1 cellular context compared by ENCODE assay signal in the genomic region with DNA sequence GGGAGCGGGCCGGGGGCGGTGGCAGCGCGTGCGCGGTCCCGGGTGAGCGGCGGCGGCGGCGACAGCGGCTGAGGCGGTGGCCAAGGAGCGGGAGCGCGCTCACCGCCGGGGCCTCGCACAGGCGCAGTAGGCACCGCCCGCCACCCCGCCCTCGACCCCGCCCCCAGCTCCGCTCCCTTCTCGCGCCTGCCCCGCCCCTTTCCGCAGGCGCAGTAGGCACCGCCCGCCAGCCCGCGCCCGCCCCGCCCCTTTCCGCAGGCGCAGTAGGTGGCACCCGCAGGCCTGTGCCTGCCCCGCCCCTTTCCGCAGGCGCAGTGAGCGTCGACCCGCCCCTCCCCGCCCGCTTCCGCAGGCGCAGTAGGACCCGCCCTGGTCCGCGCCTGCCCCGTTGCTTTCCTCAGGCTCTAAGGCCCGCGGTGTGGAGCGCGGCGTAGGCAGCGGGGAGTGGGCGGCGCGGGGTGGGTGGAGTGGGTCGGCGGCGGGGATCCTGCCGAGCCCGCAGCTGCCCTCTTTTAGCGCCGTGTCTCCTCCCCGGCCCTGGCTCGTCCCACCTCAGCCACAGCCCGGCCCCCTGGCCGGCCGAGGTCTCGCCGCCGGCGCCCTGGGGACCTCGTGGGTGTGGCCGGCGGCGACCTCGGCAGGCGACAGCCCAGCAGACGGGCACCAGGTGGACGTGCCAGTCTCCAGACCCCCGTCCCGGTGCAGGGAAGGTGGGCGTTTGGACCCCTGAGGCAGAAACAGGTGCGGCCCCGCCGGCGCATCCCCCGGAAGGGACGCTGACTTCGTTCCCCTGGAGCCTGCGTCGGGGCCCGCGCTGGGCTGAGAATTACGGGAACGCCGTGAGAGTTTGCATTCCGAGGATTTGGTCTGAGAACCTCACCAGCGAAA.
A peak's percentile ranks its signal among the peaks of the same experiment; 100 is the strongest.
TF ChIP-seq lines count a peak whose summit lies in the region.

A gene with protein sequence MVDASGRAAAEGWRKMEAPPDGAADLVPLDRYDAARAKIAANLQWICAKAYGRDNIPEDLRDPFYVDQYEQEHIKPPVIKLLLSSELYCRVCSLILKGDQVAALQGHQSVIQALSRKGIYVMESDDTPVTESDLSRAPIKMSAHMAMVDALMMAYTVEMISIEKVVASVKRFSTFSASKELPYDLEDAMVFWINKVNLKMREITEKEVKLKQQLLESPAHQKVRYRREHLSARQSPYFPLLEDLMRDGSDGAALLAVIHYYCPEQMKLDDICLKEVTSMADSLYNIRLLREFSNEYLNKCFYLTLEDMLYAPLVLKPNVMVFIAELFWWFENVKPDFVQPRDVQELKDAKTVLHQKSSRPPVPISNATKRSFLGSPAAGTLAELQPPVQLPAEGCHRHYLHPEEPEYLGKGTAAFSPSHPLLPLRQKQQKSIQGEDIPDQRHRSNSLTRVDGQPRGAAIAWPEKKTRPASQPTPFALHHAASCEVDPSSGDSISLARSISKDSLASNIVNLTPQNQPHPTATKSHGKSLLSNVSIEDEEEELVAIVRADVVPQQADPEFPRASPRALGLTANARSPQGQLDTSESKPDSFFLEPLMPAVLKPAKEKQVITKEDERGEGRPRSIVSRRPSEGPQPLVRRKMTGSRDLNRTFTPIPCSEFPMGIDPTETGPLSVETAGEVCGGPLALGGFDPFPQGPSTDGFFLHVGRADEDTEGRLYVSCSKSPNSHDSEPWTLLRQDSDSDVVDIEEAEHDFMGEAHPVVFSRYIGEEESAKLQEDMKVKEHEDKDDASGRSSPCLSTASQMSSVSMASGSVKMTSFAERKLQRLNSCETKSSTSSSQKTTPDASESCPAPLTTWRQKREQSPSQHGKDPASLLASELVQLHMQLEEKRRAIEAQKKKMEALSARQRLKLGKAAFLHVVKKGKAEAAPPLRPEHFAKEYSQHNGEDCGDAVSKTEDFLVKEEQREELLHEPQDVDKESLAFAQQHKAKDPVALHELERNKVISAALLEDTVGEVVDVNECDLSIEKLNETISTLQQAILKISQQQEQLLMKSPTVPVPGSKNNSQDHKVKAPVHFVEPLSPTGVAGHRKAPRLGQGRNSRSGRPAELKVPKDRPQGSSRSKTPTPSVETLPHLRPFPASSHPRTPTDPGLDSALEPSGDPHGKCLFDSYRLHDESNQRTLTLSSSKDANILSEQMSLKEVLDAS (N-terminal part only) (minus strand): TSS at position 101 of the 888 bp plus-strand sequence. CDS start 387 bp downstream, outside the sequence.

TF ChIP-seq in HepG2, 621 proteins besides CTCF, POLR2A, EP300 and RAD21 (continued from another document and continues in another):
- TF ChIP-seq, protein P1, sequence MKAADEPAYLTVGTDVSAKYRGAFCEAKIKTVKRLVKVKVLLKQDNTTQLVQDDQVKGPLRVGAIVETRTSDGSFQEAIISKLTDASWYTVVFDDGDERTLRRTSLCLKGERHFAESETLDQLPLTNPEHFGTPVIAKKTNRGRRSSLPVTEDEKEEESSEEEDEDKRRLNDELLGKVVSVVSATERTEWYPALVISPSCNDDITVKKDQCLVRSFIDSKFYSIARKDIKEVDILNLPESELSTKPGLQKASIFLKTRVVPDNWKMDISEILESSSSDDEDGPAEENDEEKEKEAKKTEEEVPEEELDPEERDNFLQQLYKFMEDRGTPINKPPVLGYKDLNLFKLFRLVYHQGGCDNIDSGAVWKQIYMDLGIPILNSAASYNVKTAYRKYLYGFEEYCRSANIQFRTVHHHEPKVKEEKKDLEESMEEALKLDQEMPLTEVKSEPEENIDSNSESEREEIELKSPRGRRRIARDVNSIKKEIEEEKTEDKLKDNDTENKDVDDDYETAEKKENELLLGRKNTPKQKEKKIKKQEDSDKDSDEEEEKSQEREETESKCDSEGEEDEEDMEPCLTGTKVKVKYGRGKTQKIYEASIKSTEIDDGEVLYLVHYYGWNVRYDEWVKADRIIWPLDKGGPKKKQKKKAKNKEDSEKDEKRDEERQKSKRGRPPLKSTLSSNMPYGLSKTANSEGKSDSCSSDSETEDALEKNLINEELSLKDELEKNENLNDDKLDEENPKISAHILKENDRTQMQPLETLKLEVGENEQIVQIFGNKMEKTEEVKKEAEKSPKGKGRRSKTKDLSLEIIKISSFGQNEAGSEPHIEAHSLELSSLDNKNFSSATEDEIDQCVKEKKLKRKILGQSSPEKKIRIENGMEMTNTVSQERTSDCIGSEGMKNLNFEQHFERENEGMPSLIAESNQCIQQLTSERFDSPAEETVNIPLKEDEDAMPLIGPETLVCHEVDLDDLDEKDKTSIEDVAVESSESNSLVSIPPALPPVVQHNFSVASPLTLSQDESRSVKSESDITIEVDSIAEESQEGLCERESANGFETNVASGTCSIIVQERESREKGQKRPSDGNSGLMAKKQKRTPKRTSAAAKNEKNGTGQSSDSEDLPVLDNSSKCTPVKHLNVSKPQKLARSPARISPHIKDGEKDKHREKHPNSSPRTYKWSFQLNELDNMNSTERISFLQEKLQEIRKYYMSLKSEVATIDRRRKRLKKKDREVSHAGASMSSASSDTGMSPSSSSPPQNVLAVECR (CRISPR knock-in tag; IDR thresholded peaks at IDR 0.05; ENCODE audit: borderline replicate concordance) = peak; percentile 87; the same call in 1 of the 2 replicates
- peak; percentile 85 for TF ChIP-seq PHF8 (CRISPR knock-in tag; IDR thresholded peaks at IDR 0.05)
- no peak for TF ChIP-seq MIER2 (CRISPR knock-in tag; IDR thresholded peaks at IDR 0.05)
- TF ChIP-seq ZNF850 (CRISPR knock-in tag; conservative IDR thresholded peaks at IDR 0.05) = no peak
- no peak for TF ChIP-seq ZNF430 (CRISPR knock-in tag; IDR thresholded peaks at IDR 0.05)
- TF ChIP-seq ZNF510 (CRISPR knock-in tag; IDR thresholded peaks at IDR 0.05; ENCODE audit: low read depth) = no peak
- TF ChIP-seq STAG1 (CRISPR knock-in tag; IDR thresholded peaks at IDR 0.05) = no peak
- TF ChIP-seq ZNF547 (CRISPR knock-in tag; IDR thresholded peaks at IDR 0.05) = peak; percentile 81
- TF ChIP-seq, protein P2, sequence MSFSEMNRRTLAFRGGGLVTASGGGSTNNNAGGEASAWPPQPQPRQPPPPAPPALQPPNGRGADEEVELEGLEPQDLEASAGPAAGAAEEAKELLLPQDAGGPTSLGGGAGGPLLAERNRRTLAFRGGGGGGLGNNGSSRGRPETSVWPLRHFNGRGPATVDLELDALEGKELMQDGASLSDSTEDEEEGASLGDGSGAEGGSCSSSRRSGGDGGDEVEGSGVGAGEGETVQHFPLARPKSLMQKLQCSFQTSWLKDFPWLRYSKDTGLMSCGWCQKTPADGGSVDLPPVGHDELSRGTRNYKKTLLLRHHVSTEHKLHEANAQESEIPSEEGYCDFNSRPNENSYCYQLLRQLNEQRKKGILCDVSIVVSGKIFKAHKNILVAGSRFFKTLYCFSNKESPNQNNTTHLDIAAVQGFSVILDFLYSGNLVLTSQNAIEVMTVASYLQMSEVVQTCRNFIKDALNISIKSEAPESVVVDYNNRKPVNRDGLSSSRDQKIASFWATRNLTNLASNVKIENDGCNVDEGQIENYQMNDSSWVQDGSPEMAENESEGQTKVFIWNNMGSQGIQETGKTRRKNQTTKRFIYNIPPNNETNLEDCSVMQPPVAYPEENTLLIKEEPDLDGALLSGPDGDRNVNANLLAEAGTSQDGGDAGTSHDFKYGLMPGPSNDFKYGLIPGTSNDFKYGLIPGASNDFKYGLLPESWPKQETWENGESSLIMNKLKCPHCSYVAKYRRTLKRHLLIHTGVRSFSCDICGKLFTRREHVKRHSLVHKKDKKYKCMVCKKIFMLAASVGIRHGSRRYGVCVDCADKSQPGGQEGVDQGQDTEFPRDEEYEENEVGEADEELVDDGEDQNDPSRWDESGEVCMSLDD (CRISPR knock-in tag; IDR thresholded peaks at IDR 0.05; ENCODE audit: borderline replicate concordance) = 0 out of 2 replicates have a peak, but pooled peaks have one; percentile 32
- TF ChIP-seq ZNF263 (CRISPR knock-in tag; IDR thresholded peaks at IDR 0.05) = no peak
- TF ChIP-seq, protein P3, sequence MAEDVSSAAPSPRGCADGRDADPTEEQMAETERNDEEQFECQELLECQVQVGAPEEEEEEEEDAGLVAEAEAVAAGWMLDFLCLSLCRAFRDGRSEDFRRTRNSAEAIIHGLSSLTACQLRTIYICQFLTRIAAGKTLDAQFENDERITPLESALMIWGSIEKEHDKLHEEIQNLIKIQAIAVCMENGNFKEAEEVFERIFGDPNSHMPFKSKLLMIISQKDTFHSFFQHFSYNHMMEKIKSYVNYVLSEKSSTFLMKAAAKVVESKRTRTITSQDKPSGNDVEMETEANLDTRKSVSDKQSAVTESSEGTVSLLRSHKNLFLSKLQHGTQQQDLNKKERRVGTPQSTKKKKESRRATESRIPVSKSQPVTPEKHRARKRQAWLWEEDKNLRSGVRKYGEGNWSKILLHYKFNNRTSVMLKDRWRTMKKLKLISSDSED (CRISPR knock-in tag; IDR thresholded peaks at IDR 0.05) = no peak
- no peak for TF ChIP-seq ERF (CRISPR knock-in tag; IDR thresholded peaks at IDR 0.05)
- TF ChIP-seq, protein P4, sequence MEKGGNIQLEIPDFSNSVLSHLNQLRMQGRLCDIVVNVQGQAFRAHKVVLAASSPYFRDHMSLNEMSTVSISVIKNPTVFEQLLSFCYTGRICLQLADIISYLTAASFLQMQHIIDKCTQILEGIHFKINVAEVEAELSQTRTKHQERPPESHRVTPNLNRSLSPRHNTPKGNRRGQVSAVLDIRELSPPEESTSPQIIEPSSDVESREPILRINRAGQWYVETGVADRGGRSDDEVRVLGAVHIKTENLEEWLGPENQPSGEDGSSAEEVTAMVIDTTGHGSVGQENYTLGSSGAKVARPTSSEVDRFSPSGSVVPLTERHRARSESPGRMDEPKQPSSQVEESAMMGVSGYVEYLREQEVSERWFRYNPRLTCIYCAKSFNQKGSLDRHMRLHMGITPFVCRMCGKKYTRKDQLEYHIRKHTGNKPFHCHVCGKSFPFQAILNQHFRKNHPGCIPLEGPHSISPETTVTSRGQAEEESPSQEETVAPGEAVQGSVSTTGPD (CRISPR knock-in tag; IDR thresholded peaks at IDR 0.05) = no peak
- 0 out of 2 replicates have a peak, but pooled peaks have one; percentile 38 for TF ChIP-seq ZNF546 (CRISPR knock-in tag; conservative IDR thresholded peaks at IDR 0.05)
- TF ChIP-seq SCMH1 (CRISPR knock-in tag; IDR thresholded peaks at IDR 0.05; ENCODE audit: borderline replicate concordance) = no peak
- TF ChIP-seq HOXA9 (CRISPR knock-in tag; IDR thresholded peaks at IDR 0.05; ENCODE audit: borderline replicate concordance) = 0 out of 2 replicates have a peak, but pooled peaks have one; percentile 34
- no peak for TF ChIP-seq PCBP1 (IDR thresholded peaks at IDR 0.05; ENCODE audit: borderline replicate concordance, low read depth, low read length)
- TF ChIP-seq BORCS8-MEF2B (CRISPR knock-in tag; IDR thresholded peaks at IDR 0.05) = no peak
- no peak for TF ChIP-seq ZNF614 (CRISPR knock-in tag; IDR thresholded peaks at IDR 0.05; ENCODE audit: borderline replicate concordance)
- 0 out of 2 replicates have a peak, but pooled peaks have one; percentile 85 for TF ChIP-seq CAMTA2 (CRISPR knock-in tag; IDR thresholded peaks at IDR 0.05; ENCODE audit: borderline replicate concordance)
- TF ChIP-seq, protein P5, sequence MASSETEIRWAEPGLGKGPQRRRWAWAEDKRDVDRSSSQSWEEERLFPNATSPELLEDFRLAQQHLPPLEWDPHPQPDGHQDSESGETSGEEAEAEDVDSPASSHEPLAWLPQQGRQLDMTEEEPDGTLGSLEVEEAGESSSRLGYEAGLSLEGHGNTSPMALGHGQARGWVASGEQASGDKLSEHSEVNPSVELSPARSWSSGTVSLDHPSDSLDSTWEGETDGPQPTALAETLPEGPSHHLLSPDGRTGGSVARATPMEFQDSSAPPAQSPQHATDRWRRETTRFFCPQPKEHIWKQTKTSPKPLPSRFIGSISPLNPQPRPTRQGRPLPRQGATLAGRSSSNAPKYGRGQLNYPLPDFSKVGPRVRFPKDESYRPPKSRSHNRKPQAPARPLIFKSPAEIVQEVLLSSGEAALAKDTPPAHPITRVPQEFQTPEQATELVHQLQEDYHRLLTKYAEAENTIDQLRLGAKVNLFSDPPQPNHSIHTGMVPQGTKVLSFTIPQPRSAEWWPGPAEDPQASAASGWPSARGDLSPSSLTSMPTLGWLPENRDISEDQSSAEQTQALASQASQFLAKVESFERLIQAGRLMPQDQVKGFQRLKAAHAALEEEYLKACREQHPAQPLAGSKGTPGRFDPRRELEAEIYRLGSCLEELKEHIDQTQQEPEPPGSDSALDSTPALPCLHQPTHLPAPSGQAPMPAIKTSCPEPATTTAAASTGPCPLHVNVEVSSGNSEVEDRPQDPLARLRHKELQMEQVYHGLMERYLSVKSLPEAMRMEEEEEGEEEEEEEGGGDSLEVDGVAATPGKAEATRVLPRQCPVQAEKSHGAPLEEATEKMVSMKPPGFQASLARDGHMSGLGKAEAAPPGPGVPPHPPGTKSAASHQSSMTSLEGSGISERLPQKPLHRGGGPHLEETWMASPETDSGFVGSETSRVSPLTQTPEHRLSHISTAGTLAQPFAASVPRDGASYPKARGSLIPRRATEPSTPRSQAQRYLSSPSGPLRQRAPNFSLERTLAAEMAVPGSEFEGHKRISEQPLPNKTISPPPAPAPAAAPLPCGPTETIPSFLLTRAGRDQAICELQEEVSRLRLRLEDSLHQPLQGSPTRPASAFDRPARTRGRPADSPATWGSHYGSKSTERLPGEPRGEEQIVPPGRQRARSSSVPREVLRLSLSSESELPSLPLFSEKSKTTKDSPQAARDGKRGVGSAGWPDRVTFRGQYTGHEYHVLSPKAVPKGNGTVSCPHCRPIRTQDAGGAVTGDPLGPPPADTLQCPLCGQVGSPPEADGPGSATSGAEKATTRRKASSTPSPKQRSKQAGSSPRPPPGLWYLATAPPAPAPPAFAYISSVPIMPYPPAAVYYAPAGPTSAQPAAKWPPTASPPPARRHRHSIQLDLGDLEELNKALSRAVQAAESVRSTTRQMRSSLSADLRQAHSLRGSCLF (CRISPR knock-in tag; IDR thresholded peaks at IDR 0.05; ENCODE audit: borderline replicate concordance) = no peak
- TF ChIP-seq ZNF10 (CRISPR knock-in tag; IDR thresholded peaks at IDR 0.05; ENCODE audit: borderline replicate concordance, low read depth) = no peak
- TF ChIP-seq, protein P6, sequence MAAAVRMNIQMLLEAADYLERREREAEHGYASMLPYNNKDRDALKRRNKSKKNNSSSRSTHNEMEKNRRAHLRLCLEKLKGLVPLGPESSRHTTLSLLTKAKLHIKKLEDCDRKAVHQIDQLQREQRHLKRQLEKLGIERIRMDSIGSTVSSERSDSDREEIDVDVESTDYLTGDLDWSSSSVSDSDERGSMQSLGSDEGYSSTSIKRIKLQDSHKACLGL (CRISPR knock-in tag; IDR thresholded peaks at IDR 0.05) = peak; percentile 91
- TF ChIP-seq, protein P7, sequence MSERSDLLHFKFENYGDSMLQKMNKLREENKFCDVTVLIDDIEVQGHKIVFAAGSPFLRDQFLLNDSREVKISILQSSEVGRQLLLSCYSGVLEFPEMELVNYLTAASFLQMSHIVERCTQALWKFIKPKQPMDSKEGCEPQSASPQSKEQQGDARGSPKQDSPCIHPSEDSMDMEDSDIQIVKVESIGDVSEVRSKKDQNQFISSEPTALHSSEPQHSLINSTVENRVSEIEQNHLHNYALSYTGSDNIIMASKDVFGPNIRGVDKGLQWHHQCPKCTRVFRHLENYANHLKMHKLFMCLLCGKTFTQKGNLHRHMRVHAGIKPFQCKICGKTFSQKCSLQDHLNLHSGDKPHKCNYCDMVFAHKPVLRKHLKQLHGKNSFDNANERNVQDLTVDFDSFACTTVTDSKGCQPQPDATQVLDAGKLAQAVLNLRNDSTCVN (CRISPR knock-in tag; IDR thresholded peaks at IDR 0.05; ENCODE audit: borderline replicate concordance) = no peak
- TF ChIP-seq FOXC1 (CRISPR knock-in tag; IDR thresholded peaks at IDR 0.05; ENCODE audit: borderline replicate concordance) = peak; percentile 88; the same call in 1 of the 2 replicates
- no peak for TF ChIP-seq CHD4 (IDR thresholded peaks at IDR 0.05; ENCODE audit: borderline replicate concordance, low read length)
- 0 out of 2 replicates have a peak, but pooled peaks have one; percentile 6 for TF ChIP-seq KDM6A (CRISPR knock-in tag; IDR thresholded peaks at IDR 0.05; ENCODE audit: low read depth)
- TF ChIP-seq RAD51 (IDR thresholded peaks at IDR 0.05; ENCODE audit: borderline replicate concordance) = no peak
- TF ChIP-seq ARNTL (CRISPR knock-in tag; IDR thresholded peaks at IDR 0.05) = no peak
- TF ChIP-seq TARDBP (CRISPR knock-in tag; IDR thresholded peaks at IDR 0.05) = no peak; the same call in 1 of the 2 replicates
- TF ChIP-seq NFE2 (CRISPR knock-in tag; IDR thresholded peaks at IDR 0.05) = no peak
- no peak for TF ChIP-seq RBM39 (IDR thresholded peaks at IDR 0.05; ENCODE audit: low read depth, low read length, poor library complexity, severe bottlenecking)
